In the genomic region with DNA sequence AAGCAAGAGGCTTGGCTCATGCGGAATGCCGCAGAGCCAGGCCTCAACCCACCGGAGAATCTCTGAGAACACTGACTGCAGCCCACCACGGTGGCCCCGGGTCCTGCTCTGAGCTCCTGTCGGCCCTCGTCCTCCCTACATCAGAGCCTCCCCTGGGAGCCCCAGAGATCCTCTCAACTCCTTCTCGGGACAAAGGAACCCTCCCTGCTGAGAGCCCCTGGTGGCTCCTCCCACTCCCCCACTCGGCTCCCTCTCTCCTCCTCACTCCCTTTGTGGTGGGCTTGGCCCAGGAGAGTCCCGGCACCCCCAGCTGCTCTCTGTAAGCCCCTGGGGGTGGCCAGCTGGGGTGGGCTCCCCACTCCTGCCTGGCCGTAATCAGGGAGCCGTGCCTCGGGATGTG, we compare ENCODE assay signal across 8 cellular contexts. TPM values are rescaled to one million over a fixed set of nuclear protein-coding genes. Genes with fewer than 3 reads are reported as not detected.
DNase-seq lines count a peak whose midpoint lies in the region; ATAC-seq, FAIRE-seq and TF ChIP-seq lines count a peak whose summit lies in the region.

No MANE protein-coding gene starts in this region.

- H3K4me1 Mint-ChIP-seq in chondrocyte (ENCODE audit: low read depth): peaks cover 48% of the 10 kb centered on the region

- no peaks in the 10 kb centered on the region for H3K36me3 ChIP-seq in muscle layer of duodenum (ENCODE audit: control insufficient read depth in 1 of 2, insufficient read depth in 2 of 2, low read length in 2 of 2)

- peak overlapping the region; percentile 68 for H3K4me3 Mint-ChIP-seq in chondrocyte (ENCODE audit: unreplicated experiment)

- no peaks in the 10 kb centered on the region for H3K27me3 ChIP-seq in muscle layer of duodenum (ENCODE audit: low read depth, low read length)

- no peaks in the 10 kb centered on the region for H3K9me3 ChIP-seq in muscle layer of duodenum (ENCODE audit: control insufficient read depth in 1 of 2, low read length in 2 of 2)

- peak overlapping the region; percentile 69 for H3K27ac ChIP-seq in muscle layer of duodenum (ENCODE audit: low read length)

- peaks cover 27 to 48% of the 10 kb centered on the region in 2 donors for H3K4me1 ChIP-seq in muscle layer of duodenum (ENCODE audit: control insufficient read depth in 1 of 2, insufficient read depth in 2 of 2, low read length in 2 of 2)

- peak overlapping the region; percentile 50 to 64 for H3K4me3 ChIP-seq in muscle layer of duodenum (ENCODE audit: low read depth in 1 of 2, low read length in 2 of 2)

- H3K9me3 Mint-ChIP-seq in chondrocyte (ENCODE audit: low read depth): no peaks in the 10 kb centered on the region

- no peak for FAIRE-seq in HTR-8/SVneo (lab: Jason Lieb, UNC)

- DNase-seq in NCI-H510A treated with DMSO at 0.1 percent for 48 hours (lab: John Stamatoyannopoulos, UW) (peak; percentile 55), NCI-H510A (lab: John Stamatoyannopoulos, UW) (no peak), NCI-H1694 (lab: John Stamatoyannopoulos, UW) (peak; percentile 82), chondrocyte (ENCODE audit: low spot score) (no peak), HTR-8/SVneo (ENCODE audit: insufficient read length, low spot score) (no peak), MV-4-11 (lab: John Stamatoyannopoulos, UW) (no peak)

- H3K27ac Mint-ChIP-seq in chondrocyte (ENCODE audit: unreplicated experiment): peak overlapping the region; percentile 87

- no peak for ATAC-seq in GM21576 (IDR thresholded peaks at IDR 0.05; ENCODE audit: unreplicated experiment)

- no peaks in the 10 kb centered on the region for H3K36me3 Mint-ChIP-seq in chondrocyte (ENCODE audit: low read depth)

- no peaks in the 10 kb centered on the region for H3K27me3 Mint-ChIP-seq in chondrocyte (ENCODE audit: low read depth)

- TF ChIP-seq CTCF in chondrocyte (IDR thresholded peaks at IDR 0.05): no peak

RNA-seq across cellular contexts. Expression of a gene that starts 11.1 kb away (rescaled TPM):
- total RNA-seq in chondrocyte: 117 to 152 TPM (median 121 TPM) in 3 replicates

RNA-seq across cellular contexts. Expression of a gene that starts 45.7 kb away (rescaled TPM):
- total RNA-seq in chondrocyte: 7.1 to 9.9 TPM (median 7.9 TPM) in 3 replicates

Comparison
In these comparisons a context has a peak if more than half of its experiments do, and no peak if none do; other contexts are left out.
1. DNase-seq: peak in NCI-H510A treated with DMSO at 0.1 percent for 48 hours (single experiment) and NCI-H1694 (single experiment); none in NCI-H510A (single experiment), chondrocyte (single experiment), HTR-8/SVneo (single experiment) and MV-4-11 (single experiment).